Comparison of ENCODE assay signal across 12 cellular contexts in the genomic region with DNA sequence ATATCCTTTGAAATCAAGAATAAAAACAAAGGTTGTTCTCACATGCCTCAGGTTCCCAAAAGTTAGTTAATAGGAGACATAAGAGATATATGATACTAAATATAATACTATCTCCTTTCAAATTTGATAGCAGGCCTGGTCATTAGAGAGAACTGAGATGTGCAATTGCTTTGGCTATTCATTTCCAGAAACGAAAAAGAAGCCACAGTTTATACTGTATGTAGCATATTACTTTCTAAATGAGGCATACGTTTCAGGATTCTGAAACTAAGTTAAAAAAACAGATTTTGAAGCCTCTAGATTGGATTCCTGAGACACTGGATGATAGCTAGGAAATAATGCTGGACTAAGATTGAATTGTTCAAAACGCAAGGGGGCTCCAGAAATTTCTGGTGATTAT. TPM values are rescaled to one million over a fixed set of nuclear protein-coding genes. Genes with fewer than 3 reads are reported as not detected.
DNase-seq lines count a peak whose midpoint lies in the region; ATAC-seq and TF ChIP-seq lines count a peak whose summit lies in the region.
"Had no signal": no experiment of that assay in that cellular context is flagged by ENCODE, and none has a peak within 500 bp of the region (broad histone marks: within the 10 kb centered on the region; RNA-seq: fewer than 3 reads in every experiment).

No MANE protein-coding gene starts in this region.

- no peak overlapping the region for H3K27ac Mint-ChIP-seq in T-cell

- no peak for TF ChIP-seq CTCF in GM20000 (IDR thresholded peaks at IDR 0.05; ENCODE audit: extremely low read depth, missing control alignments)
- TF ChIP-seq CTCF in IMR-90 (conservative IDR thresholded peaks at IDR 0.05; ENCODE audit: low read depth, low read length), result no peak

- H2BK5ac ChIP-seq in IMR-90 (ENCODE audit: low read depth, low read length, poor library complexity, severe bottlenecking), result no peak overlapping the region

- H3K4me3 ChIP-seq in IMR-90 (ENCODE audit: insufficient read depth, low read depth, low read length), result no peak overlapping the region
- H3K4me3 ChIP-seq: BLaER1 had no signal

- intact Hi-C loops in IMR-90 (cut with micrococcal nuclease), result no loop called here
- intact Hi-C loops in left ventricle myocardium superior (cut with micrococcal nuclease), result no loop called here

- TF ChIP-seq RAD21 in IMR-90 (IDR thresholded peaks at IDR 0.05; ENCODE audit: low read length), result no peak

- H3K18ac ChIP-seq in IMR-90 (ENCODE audit: low read depth, low read length), result no peak overlapping the region

- POLR2A ChIA-PET in IMR-90 (lab: Charles Lee; ENCODE audit: unreplicated experiment) (no interaction called here), T-cell (lab: Charles Lee) (no interaction called here)

- no peaks in the 10 kb centered on the region for H3K36me3 ChIP-seq in IMR-90 (ENCODE audit: control insufficient read depth, insufficient read depth, low read length)
- H3K36me3 ChIP-seq: BLaER1 had no signal

- no peak overlapping the region for H3K4me3 Mint-ChIP-seq in T-cell

- dilution Hi-C loops in IMR-90 (cut with HindIII; ENCODE audit: low sequenced_read_pairs, unreplicated experiment), result no loop called here

- H2AK5ac ChIP-seq in IMR-90 (ENCODE audit: low read depth, low read length), result no peak overlapping the region

- H3K4me1 Mint-ChIP-seq in T-cell, result peaks cover 0 to 2% (median 0%) of the 10 kb centered on the region in 3 donors

- no peaks in the 10 kb centered on the region for H3K9me3 Mint-ChIP-seq in T-cell

- no peaks in the 10 kb centered on the region for H3K4me1 ChIP-seq in IMR-90 (ENCODE audit: control insufficient read depth, insufficient read depth, low read length)
- H3K4me1 ChIP-seq: BLaER1 had no signal

- peak; percentile 55 for DNase-seq in GM20000 (ENCODE audit: low spot score)
- no peak for DNase-seq in IMR-90
- DNase-seq in NCI-H128 (lab: John Stamatoyannopoulos, UW; ENCODE audit: unreplicated experiment), result no peak
- no peak for DNase-seq in left ventricle myocardium superior
- no peak for DNase-seq in T-cell
- DNase-seq in COLO829 (ENCODE audit: low spot score), result no peak
- DNase-seq: caudate nucleus; NCI-H2029; stimulated activated CD4-positive, alpha-beta T cell treated with anti-CD3 and anti-CD28 coated beads, Interleukin-1b, Interleukin-23, amount 100 ng/mL, for 48 hours had no signal

- in situ Hi-C loops in IMR-90 (cut with MboI; ENCODE audit: low sequenced_read_pairs), result no loop called here

- H3K9ac ChIP-seq in IMR-90 (ENCODE audit: low read depth, low read length), result no peak overlapping the region
- H3K9ac ChIP-seq: BLaER1 had no signal

- no peak overlapping the region for H2AK9ac ChIP-seq in IMR-90 (replicated peaks; ENCODE audit: low read depth, low read length, poor library complexity)

- no peaks in the 10 kb centered on the region for H3K27me3 ChIP-seq in IMR-90 (ENCODE audit: control insufficient read depth, insufficient read depth, low read length)
- H3K27me3 ChIP-seq: BLaER1 had no signal

- BruUV-seq in IMR-90 (replicated peaks; lab: Mats Ljungman, UMichigan), result no TSS peak

- H3K14ac ChIP-seq in IMR-90 (replicated peaks; ENCODE audit: low read depth, low read length), result no peak overlapping the region

- no peak overlapping the region for H4K91ac ChIP-seq in IMR-90 (ENCODE audit: insufficient read depth, low read depth, low read length)

- H2BK20ac ChIP-seq in IMR-90 (ENCODE audit: low read depth, low read length), result no peak overlapping the region

- H3K27me3 Mint-ChIP-seq in T-cell, result peaks cover 3 to 4% of the 10 kb centered on the region in 2 donors

- no peak overlapping the region for H3K56ac ChIP-seq in IMR-90 (ENCODE audit: extremely low read depth, insufficient read depth, low read length)

- CTCF ChIA-PET in IMR-90 (lab: Yijun Ruan, JAX), result interaction anchor here (0.6 kb wide), 1 partner anchor 62 kb away, joined by 3 read pairs; no protein-coding TSS in a partner anchor
- CTCF ChIA-PET in T-cell (lab: Charles Lee), result no interaction called here

- no peak overlapping the region for H3K4ac ChIP-seq in IMR-90 (ENCODE audit: low read depth, low read length)

- no peak overlapping the region for H2BK15ac ChIP-seq in IMR-90 (ENCODE audit: low read depth, low read length)

- no peaks in the 10 kb centered on the region for H3K36me3 Mint-ChIP-seq in T-cell

- no peak overlapping the region for H3K27ac ChIP-seq in IMR-90 (ENCODE audit: insufficient read depth, low read length)
- H3K27ac ChIP-seq: BLaER1 had no signal

- no peak overlapping the region for H4K5ac ChIP-seq in IMR-90 (ENCODE audit: low read depth, low read length)

- no peak overlapping the region for H2BK120ac ChIP-seq in IMR-90 (ENCODE audit: low read depth, low read length)

- no peaks in the 10 kb centered on the region for H3K79me1 ChIP-seq in IMR-90 (ENCODE audit: low read depth in 1 of 2, low read length in 2 of 2)

- peak overlapping the region; percentile 45; the same call in 1 of the 2 replicates for H3K4me2 ChIP-seq in IMR-90 (ENCODE audit: low read depth, low read length)
- H3K4me2 ChIP-seq: BLaER1 had no signal

- H4K20me1 ChIP-seq in IMR-90 (ENCODE audit: insufficient read depth, low read length), result no peaks in the 10 kb centered on the region
- H4K20me1 ChIP-seq: BLaER1 had no signal

- H2AFZ ChIP-seq in IMR-90 (replicated peaks; ENCODE audit: low read length, poor library complexity), result no peak overlapping the region

- H3K23ac ChIP-seq in IMR-90 (ENCODE audit: low read depth, low read length), result no peak overlapping the region

- peak; percentile 72 for ATAC-seq in GM18505 (IDR thresholded peaks at IDR 0.05; ENCODE audit: unreplicated experiment)
- peak; percentile 72 for ATAC-seq in HG02943 (IDR thresholded peaks at IDR 0.05; ENCODE audit: low read depth, unreplicated experiment)
- ATAC-seq in IMR-90 (ENCODE audit: low read depth), result no peak
- ATAC-seq in left ventricle myocardium superior, result no peak
- no peak for ATAC-seq in T-cell (replicated peaks in 1 of 4)

- no peak for TF ChIP-seq POLR2A in GM18505 (IDR thresholded peaks at IDR 0.05; ENCODE audit: borderline replicate concordance, extremely low read depth, insufficient read depth, insufficient read length)
- TF ChIP-seq POLR2A in IMR-90 (IDR thresholded peaks at IDR 0.05; ENCODE audit: low read depth, low read length), result no peak

- H4K8ac ChIP-seq in IMR-90 (ENCODE audit: low read depth in 2 of 2, low read length in 2 of 2), result no peak overlapping the region

- no peaks in the 10 kb centered on the region for H3K9me1 ChIP-seq in IMR-90 (ENCODE audit: insufficient read depth, low read length)

- WGBS in IMR-90 (ENCODE audit: extremely low coverage in 2 of 2, insufficient read length in 1 of 2), 2 experiments, result no CpG with 5 or more reads among the region's 3 CpGs

- H3K9me3 ChIP-seq in IMR-90 (ENCODE audit: control insufficient read depth, insufficient read depth, low read length), result no peaks in the 10 kb centered on the region
- H3K9me3 ChIP-seq: BLaER1 had no signal

TF ChIP-seq in IMR-90, 13 proteins besides CTCF, POLR2A, EP300 and RAD21:
- no peak for TF ChIP-seq RCOR1 (IDR thresholded peaks at IDR 0.05; ENCODE audit: insufficient replicate concordance, low read length)
- TF ChIP-seq MXI1 (IDR thresholded peaks at IDR 0.05; ENCODE audit: borderline replicate concordance, low read depth, low read length), result no peak
- TF ChIP-seq, protein P1, sequence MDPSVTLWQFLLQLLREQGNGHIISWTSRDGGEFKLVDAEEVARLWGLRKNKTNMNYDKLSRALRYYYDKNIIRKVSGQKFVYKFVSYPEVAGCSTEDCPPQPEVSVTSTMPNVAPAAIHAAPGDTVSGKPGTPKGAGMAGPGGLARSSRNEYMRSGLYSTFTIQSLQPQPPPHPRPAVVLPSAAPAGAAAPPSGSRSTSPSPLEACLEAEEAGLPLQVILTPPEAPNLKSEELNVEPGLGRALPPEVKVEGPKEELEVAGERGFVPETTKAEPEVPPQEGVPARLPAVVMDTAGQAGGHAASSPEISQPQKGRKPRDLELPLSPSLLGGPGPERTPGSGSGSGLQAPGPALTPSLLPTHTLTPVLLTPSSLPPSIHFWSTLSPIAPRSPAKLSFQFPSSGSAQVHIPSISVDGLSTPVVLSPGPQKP (IDR thresholded peaks at IDR 0.05; ENCODE audit: borderline replicate concordance, low read depth, low read length), result no peak
- no peak for TF ChIP-seq NFE2L2 (IDR thresholded peaks at IDR 0.05; ENCODE audit: low read depth, low read length)
- no peak for TF ChIP-seq RFX5 (IDR thresholded peaks at IDR 0.05; ENCODE audit: low read depth, low read length)
- TF ChIP-seq CEBPB (IDR thresholded peaks at IDR 0.05; ENCODE audit: low read depth, low read length), result no peak
- no peak for TF ChIP-seq MAFK (IDR thresholded peaks at IDR 0.05; ENCODE audit: low read depth, low read length)
- TF ChIP-seq BHLHE40 (IDR thresholded peaks at IDR 0.05; ENCODE audit: low read depth, low read length), result no peak
- TF ChIP-seq CHD1 (IDR thresholded peaks at IDR 0.05; ENCODE audit: low read depth, low read length), result no peak
- TF ChIP-seq SMC3 (IDR thresholded peaks at IDR 0.05; ENCODE audit: low read depth, low read length), result no peak
- no peak for TF ChIP-seq MAZ (IDR thresholded peaks at IDR 0.05; ENCODE audit: borderline replicate concordance, low read depth, low read length)
- TF ChIP-seq, protein P2, sequence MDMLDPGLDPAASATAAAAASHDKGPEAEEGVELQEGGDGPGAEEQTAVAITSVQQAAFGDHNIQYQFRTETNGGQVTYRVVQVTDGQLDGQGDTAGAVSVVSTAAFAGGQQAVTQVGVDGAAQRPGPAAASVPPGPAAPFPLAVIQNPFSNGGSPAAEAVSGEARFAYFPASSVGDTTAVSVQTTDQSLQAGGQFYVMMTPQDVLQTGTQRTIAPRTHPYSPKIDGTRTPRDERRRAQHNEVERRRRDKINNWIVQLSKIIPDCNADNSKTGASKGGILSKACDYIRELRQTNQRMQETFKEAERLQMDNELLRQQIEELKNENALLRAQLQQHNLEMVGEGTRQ (IDR thresholded peaks at IDR 0.05; ENCODE audit: low read depth, low read length), result no peak
- TF ChIP-seq FOS (IDR thresholded peaks at IDR 0.05; ENCODE audit: low read depth, low read length), result no peak

RNA-seq across cellular contexts. Expression of a gene that starts 7.1 kb away (rescaled TPM):
- total RNA-seq in IMR-90 (2012; rRNA removed) (0.28 and 0.36 TPM in 2 replicates), left ventricle myocardium superior (25.2 TPM), T-cell (not detected)
- 0.10 and 0.34 TPM in 2 replicates for polyA plus RNA-seq in IMR-90 (2012; rRNA removed)
- 0.11 TPM in 1 of 2 replicates, not detected in the other for polyA plus RNA-seq in IMR-90 (2012; cell fraction: cytosol; rRNA removed)
- polyA plus RNA-seq in IMR-90 (2012; cell fraction: nucleus; rRNA removed; ENCODE audit: low replicate concordance), result 0.46 TPM in 1 of 2 replicates, not detected in the other

Comparison
In these comparisons a context has a peak if more than half of its experiments do, and no peak if none do; other contexts are left out.
1. ATAC-seq: peak in GM18505 (single experiment) and HG02943 (single experiment); none in IMR-90 (single experiment), left ventricle myocardium superior (single experiment) and T-cell (0 of 4).
2. RNA of a gene that starts 7.1 kb away (total RNA-seq): 25.2 TPM in left ventricle myocardium superior (single experiment); 0.28 to 0.36 TPM in IMR-90 and not detected in T-cell; every median in the first group is over 10 times any median in the second.